ENCODE assay signal across 2 cellular contexts in genomic region chr1:230717251-230717650, GRCh38.
TF ChIP-seq lines count a peak whose summit lies in the region.

No MANE protein-coding gene starts in this region.

TF ChIP-seq in HepG2, 621 proteins besides CTCF, POLR2A, EP300 and RAD21:
- TF ChIP-seq CEBPB (IDR thresholded peaks at IDR 0.05; ENCODE audit: borderline replicate concordance, low read depth, low read length) (peak; percentile 70), ATF7 (IDR thresholded peaks at IDR 0.05) (peak; percentile 43; the same call in 1 of the 2 replicates), ATF7 (CRISPR knock-in tag; IDR thresholded peaks at IDR 0.05) (no peak), ATF4 (CRISPR knock-in tag; IDR thresholded peaks at IDR 0.05) (peak in 1 of 2 experiments; percentile 46; a peak in 1 of 4 replicates), E2F1 (CRISPR knock-in tag; IDR thresholded peaks at IDR 0.05) (no peak)

TF ChIP-seq in HEK293, 187 proteins besides CTCF, POLR2A, EP300 and RAD21:
- TF ChIP-seq ZFP3 (tag by site-specific recombination; IDR thresholded peaks at IDR 0.05; ENCODE audit: low read depth) (no peak), ZNF184 (tag by site-specific recombination; IDR thresholded peaks at IDR 0.05) (no peak), ZNF658 (tag by site-specific recombination; IDR thresholded peaks at IDR 0.05) (no peak), PRDM6 (tag by site-specific recombination; IDR thresholded peaks at IDR 0.05) (no peak), BCL6B (tag by site-specific recombination; IDR thresholded peaks at IDR 0.05) (0 out of 2 replicates have a peak, but pooled peaks have one; percentile 11)
